In the genomic region with DNA sequence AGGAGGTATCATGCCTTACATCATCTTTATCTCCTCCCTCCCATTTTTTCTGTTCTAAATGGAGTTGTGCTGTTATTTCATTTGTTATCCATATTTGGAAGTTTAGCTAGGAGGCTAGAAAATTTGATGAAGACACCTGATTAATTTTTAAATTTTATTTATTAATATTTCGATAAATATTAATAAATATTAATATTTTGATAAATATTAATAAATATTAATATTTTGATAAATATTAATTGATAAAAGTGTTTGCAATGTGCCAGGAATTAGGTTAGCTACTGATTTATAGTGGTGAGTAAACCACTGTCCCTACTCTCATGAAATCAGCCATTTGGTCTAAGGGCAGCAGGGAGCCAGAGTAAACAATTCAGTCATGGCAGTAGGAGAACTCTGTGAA, we compare ENCODE assay signal across 34 cellular contexts.
"Had no signal": no experiment of that assay in that cellular context is flagged by ENCODE, and none has a peak within 500 bp of the region (broad histone marks: within the 10 kb centered on the region; RNA-seq: fewer than 3 reads in every experiment).

No MANE protein-coding gene starts in this region.

- H3K27ac ChIP-seq: adrenal gland, VCaP had no signal

- H3K27me3 ChIP-seq: adrenal gland had no signal

- H3K27ac Mint-ChIP-seq: activated CD4-positive, alpha-beta memory T cell treated with anti-CD3 and anti-CD28 coated beads for 36 hours; activated CD4-positive, alpha-beta T cell treated with anti-CD3 and anti-CD28 coated beads, Interleukin-2, amount 10 ng/mL, durations not matched to agents 24 days and 14 days; activated CD8-positive, alpha-beta T cell treated with anti-CD3 and anti-CD28 coated beads for 36 hours; activated naive CD4-positive, alpha-beta T cell treated with anti-CD3 and anti-CD28 coated beads for 36 hours; activated naive CD4-positive, alpha-beta T cell treated with anti-CD3 and anti-CD28 coated beads, Interleukin-2, amount 50 U/mL, for 72 hours; activated naive CD8-positive, alpha-beta T cell treated with anti-CD3 and anti-CD28 coated beads for 36 hours; activated T-cell treated with anti-CD3 and anti-CD28 coated beads, Interleukin-2, amount 50 U/mL, for 72 hours; activated T-helper 1 cell treated with anti-CD3 and anti-CD28 coated beads, Interleukin-12 subunit alpha, Interleukin-12 subunit beta, Interleukin-2, Interleukin-4 antibody, amounts not matched to agents 30 ng/mL and 10 ng/mL and 1 ng/mL, durations not matched to agents 14 hours and 24 hours and 36 hours; activated T-helper 17 cell treated with anti-CD3 and anti-CD28 coated beads, Interleukin-2, amount 50 U/mL, for 72 hours; T-helper 1 cell treated with Interleukin-12 subunit alpha and Interleukin-12 subunit beta and Interleukin-4 antibody, amounts not matched to agents 30 μg/mL and 1 μg/mL, for 36 hours; T-helper 2 cell treated with Interferon-gamma antibody and Interleukin-4, amounts not matched to agents 5 μg/mL and 100 μg/mL, for 36 hours had no signal

- H3K36me3 Mint-ChIP-seq: activated CD4-positive, alpha-beta memory T cell treated with anti-CD3 and anti-CD28 coated beads for 36 hours; activated naive CD4-positive, alpha-beta T cell treated with anti-CD3 and anti-CD28 coated beads, Interleukin-2, amount 50 U/mL, for 72 hours; activated naive CD8-positive, alpha-beta T cell treated with anti-CD3 and anti-CD28 coated beads for 36 hours; brain had no signal

- H3K36me3 ChIP-seq: adrenal gland had no signal

- H3K4me3 Mint-ChIP-seq: activated CD4-positive, alpha-beta memory T cell treated with anti-CD3 and anti-CD28 coated beads for 36 hours; activated CD4-positive, alpha-beta T cell treated with anti-CD3 and anti-CD28 coated beads, Interleukin-2, amount 10 ng/mL, durations not matched to agents 24 days and 14 days; activated CD8-positive, alpha-beta T cell treated with anti-CD3 and anti-CD28 coated beads for 36 hours; activated naive CD4-positive, alpha-beta T cell treated with anti-CD3 and anti-CD28 coated beads for 36 hours; activated naive CD8-positive, alpha-beta T cell treated with anti-CD3 and anti-CD28 coated beads for 36 hours; activated T-cell treated with anti-CD3 and anti-CD28 coated beads, Interleukin-2, amount 50 U/mL, for 4 hours; activated T-cell treated with anti-CD3 and anti-CD28 coated beads, Interleukin-2, amount 50 U/mL, for 72 hours; activated T-helper 1 cell treated with anti-CD3 and anti-CD28 coated beads, Interleukin-12 subunit alpha, Interleukin-12 subunit beta, Interleukin-2, Interleukin-4 antibody, amounts not matched to agents 30 ng/mL and 10 ng/mL and 1 ng/mL, durations not matched to agents 14 hours and 24 hours and 36 hours; activated T-helper 17 cell treated with anti-CD3 and anti-CD28 coated beads, Interleukin-2, amount 50 U/mL, for 72 hours; T-helper 1 cell treated with Interleukin-12 subunit alpha and Interleukin-12 subunit beta and Interleukin-4 antibody, amounts not matched to agents 30 μg/mL and 1 μg/mL, for 36 hours; T-helper 2 cell treated with Interferon-gamma antibody and Interleukin-4, amounts not matched to agents 5 μg/mL and 100 μg/mL, for 36 hours had no signal

- H3K27me3 Mint-ChIP-seq: activated CD4-positive, alpha-beta memory T cell treated with anti-CD3 and anti-CD28 coated beads for 36 hours; activated CD4-positive, alpha-beta T cell treated with anti-CD3 and anti-CD28 coated beads, Interleukin-2, amount 10 ng/mL, durations not matched to agents 24 days and 14 days; activated CD8-positive, alpha-beta T cell treated with anti-CD3 and anti-CD28 coated beads for 36 hours; activated naive CD8-positive, alpha-beta T cell treated with anti-CD3 and anti-CD28 coated beads for 36 hours; activated T-helper 17 cell treated with anti-CD3 and anti-CD28 coated beads, Interleukin-2, amount 50 U/mL, for 72 hours; brain had no signal

- H3K9me3 Mint-ChIP-seq: activated CD4-positive, alpha-beta T cell treated with anti-CD3 and anti-CD28 coated beads, Interleukin-2, amount 10 ng/mL, durations not matched to agents 24 days and 14 days; activated CD8-positive, alpha-beta T cell treated with anti-CD3 and anti-CD28 coated beads for 36 hours; activated naive CD4-positive, alpha-beta T cell treated with anti-CD3 and anti-CD28 coated beads for 36 hours; activated naive CD4-positive, alpha-beta T cell treated with anti-CD3 and anti-CD28 coated beads, Interleukin-2, amount 50 U/mL, for 72 hours; activated naive CD8-positive, alpha-beta T cell treated with anti-CD3 and anti-CD28 coated beads for 36 hours; activated T-helper 1 cell treated with anti-CD3 and anti-CD28 coated beads, Interleukin-12 subunit alpha, Interleukin-12 subunit beta, Interleukin-2, Interleukin-4 antibody, amounts not matched to agents 30 ng/mL and 10 ng/mL and 1 ng/mL, durations not matched to agents 14 hours and 24 hours and 36 hours; T-helper 1 cell treated with Interleukin-12 subunit alpha and Interleukin-12 subunit beta and Interleukin-4 antibody, amounts not matched to agents 30 μg/mL and 1 μg/mL, for 36 hours; T-helper 2 cell treated with Interferon-gamma antibody and Interleukin-4, amounts not matched to agents 5 μg/mL and 100 μg/mL, for 36 hours had no signal

- H3K4me1 Mint-ChIP-seq: activated CD4-positive, alpha-beta T cell treated with anti-CD3 and anti-CD28 coated beads, Interleukin-2, amount 10 ng/mL, durations not matched to agents 24 days and 14 days; activated naive CD8-positive, alpha-beta T cell treated with anti-CD3 and anti-CD28 coated beads for 36 hours; activated T-helper 17 cell treated with anti-CD3 and anti-CD28 coated beads, Interleukin-2, amount 50 U/mL, for 72 hours had no signal

- ATAC-seq: activated CD4-positive, CD25-positive, alpha-beta regulatory T cell treated with anti-CD3 and anti-CD28 coated beads, Interleukin-2, amount 50 U/mL, for 24 hours; activated CD8-positive, alpha-beta T cell treated with anti-CD3 and anti-CD28 coated beads for 36 hours; activated naive CD4-positive, alpha-beta T cell treated with anti-CD3 and anti-CD28 coated beads, Interleukin-2, amount 50 U/mL, for 72 hours; activated T-cell treated with anti-CD3 and anti-CD28 coated beads, Interleukin-2, amount 50 U/mL, for 4 hours; activated T-cell treated with anti-CD3 and anti-CD28 coated beads, Interleukin-2, amount 50 U/mL, for 72 hours; activated T-helper 17 cell treated with anti-CD3 and anti-CD28 coated beads, Interleukin-2, amount 50 U/mL, for 72 hours had no signal

- H3K9me3 ChIP-seq: adrenal gland had no signal

- H3K4me3 ChIP-seq: adrenal gland had no signal

- DNase-seq: activated CD4-positive, alpha-beta memory T cell treated with anti-CD3 and anti-CD28 coated beads for 36 hours; activated CD4-positive, alpha-beta T cell treated with anti-CD3 and anti-CD28 coated beads for 4 hours; activated CD4-positive, alpha-beta T cell treated with anti-CD3 and anti-CD28 coated beads, Interleukin-2, amount 10 ng/mL, durations not matched to agents 24 days and 14 days; activated CD4-positive, alpha-beta T cell treated with anti-CD3 and anti-CD28 coated beads, Interleukin-2, amount 50 U/mL, for 1 hour; activated CD4-positive, alpha-beta T cell treated with anti-CD3 and anti-CD28 coated beads, Interleukin-2, amount 50 U/mL, for 4 hours; activated CD4-positive, CD25-positive, alpha-beta regulatory T cell; activated CD8-positive, alpha-beta memory T cell treated with anti-CD3 and anti-CD28 coated beads, Interleukin-2, amount 50 U/mL, for 4 hours; activated CD8-positive, alpha-beta T cell treated with anti-CD3 and anti-CD28 coated beads for 36 hours; activated effector memory CD4-positive, alpha-beta T cell treated with anti-CD3 and anti-CD28 coated beads, Interleukin-2, amount 50 U/mL, for 16 hours; activated gamma-delta T cell treated with Interleukin-2 at 50 U/mL for 16 hours; activated naive CD4-positive, alpha-beta T cell; activated naive CD4-positive, alpha-beta T cell treated with anti-CD3 and anti-CD28 coated beads for 36 hours; activated naive CD4-positive, alpha-beta T cell treated with anti-CD3 and anti-CD28 coated beads, Interleukin-2, amount 50 U/mL, for 16 hours; activated naive CD8-positive, alpha-beta T cell treated with anti-CD3 and anti-CD28 coated beads for 36 hours; activated T-cell treated with anti-CD3 and anti-CD28 coated beads for 4 hours; activated T-cell treated with anti-CD3 and anti-CD28 coated beads, Interleukin-2, amount 50 U/mL, for 1 hour; activated T-cell treated with anti-CD3 and anti-CD28 coated beads, Interleukin-2, amount 50 U/mL, for 4 hours; activated T-cell treated with anti-CD3 and anti-CD28 coated beads, Interleukin-2, amount 50 U/mL, for 72 hours; adrenal gland; amniotic stem cell; aorta; central memory CD4-positive, alpha-beta T cell; T-helper 1 cell; T-helper 2 cell; T-helper 9 cell had no signal

- FAIRE-seq: TTC549 had no signal

- H3K4me1 ChIP-seq: adrenal gland had no signal
